Comparison of ENCODE assay signal across 9 cellular contexts in the genomic region with DNA sequence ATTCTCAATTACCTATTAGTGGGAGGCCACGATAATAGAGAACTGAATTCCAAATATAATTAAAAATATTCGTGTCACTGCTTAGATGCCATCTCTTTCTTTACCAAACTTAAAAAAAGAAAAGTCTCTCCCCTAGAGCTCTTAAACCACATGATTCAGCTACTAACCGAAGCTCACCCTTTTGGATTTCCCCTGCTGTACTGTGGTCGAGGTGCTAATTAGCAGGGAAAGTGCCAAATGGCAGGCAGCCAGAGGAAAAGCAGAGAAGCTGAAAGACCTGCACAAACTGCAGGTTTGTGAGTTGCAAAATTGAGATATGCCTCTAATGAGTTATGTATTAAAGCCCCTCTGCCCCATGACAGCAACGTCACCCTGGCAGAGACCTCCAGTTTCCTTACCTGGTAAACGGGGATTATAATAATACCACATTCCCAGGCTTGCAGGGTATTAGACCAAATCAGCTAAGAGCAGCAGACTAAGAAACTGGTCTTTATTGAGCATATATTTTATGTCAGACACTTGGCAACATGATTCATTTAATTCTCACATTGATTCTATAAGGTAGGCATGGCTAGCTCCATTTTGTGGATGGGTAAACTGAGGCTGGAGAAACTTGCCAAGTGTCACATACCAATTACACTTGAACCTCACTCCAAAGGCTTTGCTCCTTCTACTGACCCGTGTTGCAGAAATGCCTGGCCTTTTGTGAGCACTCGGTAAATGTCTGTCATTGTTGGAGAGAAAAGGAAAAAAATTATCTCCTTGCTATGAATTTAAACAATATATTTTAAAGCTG.
DNase-seq lines count a peak whose midpoint lies in the region; ATAC-seq and TF ChIP-seq lines count a peak whose summit lies in the region.
"Had no signal": no experiment of that assay in that cellular context is flagged by ENCODE, and none has a peak within 500 bp of the region (broad histone marks: within the 10 kb centered on the region; RNA-seq: fewer than 3 reads in every experiment).

No MANE protein-coding gene starts in this region.

- H3F3A ChIP-seq in smooth muscle cell (ENCODE audit: low read depth): peaks cover 23% of the 10 kb centered on the region

- TF ChIP-seq CTCF in GM10248 (IDR thresholded peaks at IDR 0.05; ENCODE audit: control extremely low read depth, extremely low read depth, low read depth, missing control alignments) (no peak), smooth muscle cell (IDR thresholded peaks at IDR 0.05; ENCODE audit: borderline replicate concordance, insufficient read depth, poor library complexity, severe bottlenecking) (no peak)

- H2AFZ ChIP-seq in smooth muscle cell (ENCODE audit: low read depth): no peak overlapping the region

- CTCF ChIA-PET in GM10248 (lab: Yijun Ruan, JAX): interaction anchor here (0.8 to 2.5 kb wide), 5 partner anchors 12 to 142 kb away, joined by 3 to 16 read pairs (median 3); no protein-coding TSS in a partner anchor

- no peak overlapping the region for H3K9ac ChIP-seq in smooth muscle cell (ENCODE audit: low read depth)

- DNase-seq in GM10248 (ENCODE audit: extremely low spot score) (peak; percentile 60), M059J (ENCODE audit: low read depth) (peak; percentile 67), smooth muscle cell (lab: John Stamatoyannopoulos, UW; ENCODE audit: unreplicated experiment) (no peak), DMS53 (lab: John Stamatoyannopoulos, UW) (no peak), amniotic stem cell (lab: John Stamatoyannopoulos, UW) (no peak)
- peak; percentile 80 for DNase-seq in activated CD4-positive, alpha-beta T cell treated with anti-CD3 and anti-CD28 coated beads for 48 hours
- DNase-seq in effector CD4-positive, alpha-beta T cell: peak; percentile 39

- POLR2A ChIA-PET in GM10248 (lab: Yijun Ruan, JAX): no interaction called here

- no peak overlapping the region for H3K4me3 ChIP-seq in smooth muscle cell
- H3K4me3 ChIP-seq: ovary had no signal

- H3K9me3 ChIP-seq in smooth muscle cell (replicated peaks; ENCODE audit: low read depth): no peaks in the 10 kb centered on the region
- H3K9me3 ChIP-seq: ovary had no signal

- WGBS in smooth muscle cell (ENCODE audit: low lambda C conversion rate): 47% methylated on average over 8 of the region's 8 CpGs

- peak overlapping the region; percentile 33 for H3K4me2 ChIP-seq in smooth muscle cell

- ATAC-seq in GM21717 (IDR thresholded peaks at IDR 0.05; ENCODE audit: unreplicated experiment): peak; percentile 81

- peak overlapping the region; percentile 26 for H3K27ac ChIP-seq in smooth muscle cell (ENCODE audit: low read depth)
- H3K27ac ChIP-seq: ovary had no signal

- H3K36me3 ChIP-seq in smooth muscle cell (ENCODE audit: low read depth): no peaks in the 10 kb centered on the region
- H3K36me3 ChIP-seq: ovary had no signal

- no peaks in the 10 kb centered on the region for H3K27me3 ChIP-seq in smooth muscle cell (ENCODE audit: low read depth)
- H3K27me3 ChIP-seq: ovary had no signal

- peaks cover 22% of the 10 kb centered on the region for H3K4me1 ChIP-seq in smooth muscle cell (ENCODE audit: low read depth)

- H4K20me1 ChIP-seq in smooth muscle cell (ENCODE audit: low read depth): no peaks in the 10 kb centered on the region

- no peaks in the 10 kb centered on the region for H3K79me2 ChIP-seq in smooth muscle cell (ENCODE audit: low read depth)

Comparison
In these comparisons a context has a peak if more than half of its experiments do, and no peak if none do; other contexts are left out.
1. DNase-seq: peak in GM10248 (single experiment), M059J (single experiment), activated CD4-positive, alpha-beta T cell treated with anti-CD3 and anti-CD28 coated beads for 48 hours (single experiment) and effector CD4-positive, alpha-beta T cell (single experiment); none in smooth muscle cell (single experiment), DMS53 (single experiment) and amniotic stem cell (single experiment).